In genomic region chr4:145820407-145820806, GRCh38 we compare ENCODE assay signal across 21 cellular contexts.
A peak's percentile ranks its signal among the peaks of the same experiment; 100 is the strongest.
DNase-seq lines count a peak whose midpoint lies in the region; ATAC-seq and TF ChIP-seq lines count a peak whose summit lies in the region.
"Had no signal": no experiment of that assay in that cellular context is flagged by ENCODE, and none has a peak within 500 bp of the region (broad histone marks: within the 10 kb centered on the region; RNA-seq: fewer than 3 reads in every experiment).

No MANE protein-coding gene starts in this region.

- no peaks in the 10 kb centered on the region for H3K9me2 ChIP-seq in OCI-LY1 (ENCODE audit: low read depth, low read length)

- no peak for ATAC-seq in GM19397 (IDR thresholded peaks at IDR 0.05; ENCODE audit: unreplicated experiment)
- ATAC-seq in GM19395 (IDR thresholded peaks at IDR 0.05; ENCODE audit: unreplicated experiment) = no peak
- ATAC-seq: SK-N-SH treated with all-trans-retinoic acid at 6 μM for 48 hours had no signal

- no peaks in the 10 kb centered on the region for H3K27me3 Mint-ChIP-seq in activated T-cell treated with anti-CD3 and anti-CD28 coated beads, Interleukin-2, amount 50 U/mL, for 24 hours
- no peaks in the 10 kb centered on the region for H3K27me3 Mint-ChIP-seq in mesothelial cell of epicardium (ENCODE audit: low read depth)
- H3K27me3 Mint-ChIP-seq: CD4-positive, alpha-beta memory T cell; type B pancreatic cell had no signal

- peaks cover 40% of the 10 kb centered on the region for H3K4me1 ChIP-seq in OCI-LY1 (ENCODE audit: insufficient read depth, low read length, severe bottlenecking)

- H3K36me3 ChIP-seq in OCI-LY1 (ENCODE audit: insufficient read depth, low read length) = peaks cover 33% of the 10 kb centered on the region

- no peak overlapping the region for H3K4me3 Mint-ChIP-seq in activated T-cell treated with anti-CD3 and anti-CD28 coated beads, Interleukin-2, amount 50 U/mL, for 24 hours
- no peak overlapping the region for H3K4me3 Mint-ChIP-seq in mesothelial cell of epicardium
- H3K4me3 Mint-ChIP-seq: CD4-positive, alpha-beta memory T cell; HFFc6; neural crest cell; type B pancreatic cell had no signal

- no peaks in the 10 kb centered on the region for H3K79me2 ChIP-seq in OCI-LY1 (ENCODE audit: insufficient read depth, low read length)

- H3K4me3 ChIP-seq in OCI-LY1 (ENCODE audit: low read depth, low read length, poor library complexity, severe bottlenecking) = no peak overlapping the region
- H3K4me3 ChIP-seq: heart right ventricle had no signal

- H3F3A ChIP-seq in OCI-LY1 (ENCODE audit: insufficient read depth, low read length) = no peaks in the 10 kb centered on the region

- H3K27ac ChIP-seq in OCI-LY1 (ENCODE audit: low read depth, low read length, poor library complexity, severe bottlenecking) = peak overlapping the region; percentile 70

- peaks cover 34% of the 10 kb centered on the region for H3K4me1 Mint-ChIP-seq in activated T-cell treated with anti-CD3 and anti-CD28 coated beads, Interleukin-2, amount 50 U/mL, for 24 hours (ENCODE audit: low read depth)
- peaks cover 9% of the 10 kb centered on the region for H3K4me1 Mint-ChIP-seq in mesothelial cell of epicardium

- no peak overlapping the region for H2AFZ ChIP-seq in OCI-LY1 (ENCODE audit: low read length)

- H3K4me2 ChIP-seq in OCI-LY1 (ENCODE audit: low read length) = peak overlapping the region; percentile 20; the same call in 1 of the 2 replicates

- no peaks in the 10 kb centered on the region for H3K27me3 ChIP-seq in OCI-LY1 (ENCODE audit: insufficient read depth, low read length)
- H3K27me3 ChIP-seq: heart right ventricle had no signal

- no peak overlapping the region; the same call in 1 of the 2 replicates for H3K9ac ChIP-seq in OCI-LY1 (ENCODE audit: low read length)

- peak overlapping the region; percentile 55 for H3K27ac Mint-ChIP-seq in activated T-cell treated with anti-CD3 and anti-CD28 coated beads, Interleukin-2, amount 50 U/mL, for 24 hours
- H3K27ac Mint-ChIP-seq in mesothelial cell of epicardium = peak overlapping the region; percentile 43
- H3K27ac Mint-ChIP-seq: HFFc6, type B pancreatic cell had no signal

- no peaks in the 10 kb centered on the region for H3K9me3 Mint-ChIP-seq in activated T-cell treated with anti-CD3 and anti-CD28 coated beads, Interleukin-2, amount 50 U/mL, for 24 hours
- no peaks in the 10 kb centered on the region for H3K9me3 Mint-ChIP-seq in mesothelial cell of epicardium
- H3K9me3 Mint-ChIP-seq: CD4-positive, alpha-beta memory T cell; HFFc6; neural crest cell had no signal

- no peaks in the 10 kb centered on the region for H3K9me3 ChIP-seq in OCI-LY1 (ENCODE audit: low read length)
- H3K9me3 ChIP-seq: heart right ventricle had no signal

- H4K20me1 ChIP-seq in OCI-LY1 (ENCODE audit: insufficient read depth, low read length) = no peaks in the 10 kb centered on the region

- TF ChIP-seq CTCF in OCI-LY1 (IDR thresholded peaks at IDR 0.05; ENCODE audit: low read length) (no peak), mesothelial cell of epicardium (IDR thresholded peaks at IDR 0.05; ENCODE audit: unreplicated experiment) (no peak)

- DNase-seq in activated T-cell treated with anti-CD3 and anti-CD28 coated beads, Interleukin-2, amount 50 U/mL, for 24 hours = no peak
- no peak for DNase-seq in activated T-cell treated with anti-CD3 and anti-CD28 coated beads, Interleukin-2, amount 50 U/mL, for 48 hours
- DNase-seq in mesothelial cell of epicardium (ENCODE audit: low spot score in 2 of 2, unreplicated experiment in 2 of 2) (no peak), AG08396 (ENCODE audit: low spot score) (no peak), iPS-NIHi7 (ENCODE audit: extremely low spot score) (no peak)
- DNase-seq: activated CD4-positive, alpha-beta T cell treated with anti-CD3 and anti-CD28 coated beads, Interleukin-2, amount 50 U/mL, for 1 hour; activated T-cell treated with anti-CD3 and anti-CD28 coated beads, Interleukin-2, amount 50 U/mL, for 1 hour; CD4-positive, alpha-beta memory T cell; DMS79; heart right ventricle; HFFc6; islet precursor cell; mammary epithelial cell; NCI-H187 treated with DMSO at 0.1 percent for 48 hours; stimulated activated naive CD4-positive, alpha-beta T cell treated with Interleukin-2 at 50 U/mL for 16 hours had no signal

- peaks cover 98% of the 10 kb centered on the region for H3K36me3 Mint-ChIP-seq in activated T-cell treated with anti-CD3 and anti-CD28 coated beads, Interleukin-2, amount 50 U/mL, for 24 hours (ENCODE audit: low read depth)
- H3K36me3 Mint-ChIP-seq in mesothelial cell of epicardium = peaks cover 46% of the 10 kb centered on the region
